In genomic region chr1:6822530-6823359, GRCh38 we compare ENCODE assay signal across 9 cellular contexts. TPM values are rescaled to one million over a fixed set of nuclear protein-coding genes. Genes with fewer than 3 reads are reported as not detected.
DNase-seq lines count a peak whose midpoint lies in the region; ATAC-seq, FAIRE-seq and TF ChIP-seq lines count a peak whose summit lies in the region.
"Had no signal": no experiment of that assay in that cellular context is flagged by ENCODE, and none has a peak within 500 bp of the region (broad histone marks: within the 10 kb centered on the region; RNA-seq: fewer than 3 reads in every experiment).

No MANE protein-coding gene starts in this region.

- no peak overlapping the region for H3K23ac ChIP-seq in mesenchymal stem cell (ENCODE audit: low read length in 2 of 2)

- no peak overlapping the region for H2BK120ac ChIP-seq in mesenchymal stem cell (ENCODE audit: low read depth, low read length)

- TF ChIP-seq CTCF in GM12865 (IDR thresholded peaks at IDR 0.05; ENCODE audit: insufficient read depth, low read depth, low read length, missing control alignments): no peak

- no peak overlapping the region for H3K4me2 ChIP-seq in mesenchymal stem cell (ENCODE audit: low read length, poor library complexity, severe bottlenecking)

- H2AK5ac ChIP-seq in mesenchymal stem cell (ENCODE audit: low read length, severe bottlenecking): no peak overlapping the region

- WGBS in mesenchymal stem cell: 69% methylated on average over 8 of the region's 10 CpGs

- ATAC-seq in GM21619 (IDR thresholded peaks at IDR 0.05; ENCODE audit: unreplicated experiment) (peak; percentile 90), GM19023 (IDR thresholded peaks at IDR 0.05; ENCODE audit: unreplicated experiment) (no peak)

- no peak overlapping the region for H4K91ac ChIP-seq in mesenchymal stem cell (ENCODE audit: low read length)

- no peak overlapping the region for H2BK5ac ChIP-seq in mesenchymal stem cell (ENCODE audit: low read depth, low read length, poor library complexity, severe bottlenecking)

- no peak overlapping the region for H2AFZ ChIP-seq in mesenchymal stem cell (ENCODE audit: low read depth, low read length)

- no peak overlapping the region for H3K4me3 ChIP-seq in GM12865 (ENCODE audit: low read depth, low read length)
- H3K4me3 ChIP-seq in mesenchymal stem cell (ENCODE audit: insufficient read depth in 1 of 2, low read depth in 1 of 2, low read length in 2 of 2): no peak overlapping the region

- H3K36me3 ChIP-seq in mesenchymal stem cell (ENCODE audit: control insufficient read depth in 1 of 2, insufficient read depth in 2 of 2, low read depth in 1 of 2, low read length in 2 of 2): peaks cover 0 to 11% of the 10 kb centered on the region in 2 experiments
- H3K36me3 ChIP-seq: neutrophil had no signal

- no peaks in the 10 kb centered on the region for H3K9me3 ChIP-seq in mesenchymal stem cell (ENCODE audit: control insufficient read depth, low read length)
- H3K9me3 ChIP-seq: neutrophil had no signal

- TF ChIP-seq POLR2A in H54 (IDR thresholded peaks at IDR 0.05; ENCODE audit: low read depth, low read length): no peak

- no peaks in the 10 kb centered on the region for H3K27me3 ChIP-seq in mesenchymal stem cell (ENCODE audit: control insufficient read depth in 1 of 2, insufficient read depth in 1 of 2, low read length in 2 of 2)
- H3K27me3 ChIP-seq: neutrophil had no signal

- H3K14ac ChIP-seq in mesenchymal stem cell (ENCODE audit: low read length in 2 of 2): no peak overlapping the region

- no peak overlapping the region for H2BK12ac ChIP-seq in mesenchymal stem cell (ENCODE audit: low read length in 2 of 2)

- DNase-seq in GM12865 (ENCODE audit: low read depth): peak; percentile 63
- DNase-seq in NCI-H187 treated with DMSO at 0.1 percent for 48 hours (lab: John Stamatoyannopoulos, UW): peak; percentile 67
- peak; percentile 26 for DNase-seq in mesenchymal stem cell
- DNase-seq in H54 (ENCODE audit: insufficient read length, low spot score): no peak
- no peak for DNase-seq in NCI-H2171 treated with DMSO at 0.1 percent for 48 hours (lab: John Stamatoyannopoulos, UW)
- DNase-seq in pons (ENCODE audit: low spot score): no peak

- no peak overlapping the region for H2BK15ac ChIP-seq in mesenchymal stem cell (ENCODE audit: low read depth, poor library complexity, severe bottlenecking)

- peaks cover 7% of the 10 kb centered on the region for H3K79me1 ChIP-seq in mesenchymal stem cell (replicated peaks; ENCODE audit: low read length, poor library complexity, severe bottlenecking)

- no peak overlapping the region for H3K18ac ChIP-seq in mesenchymal stem cell (ENCODE audit: low read depth in 1 of 2, low read length in 2 of 2)

- H3K27ac ChIP-seq in mesenchymal stem cell (ENCODE audit: low read length, poor library complexity, severe bottlenecking): no peak overlapping the region
- H3K27ac ChIP-seq: neutrophil had no signal

- no peak overlapping the region for H3K4ac ChIP-seq in mesenchymal stem cell (ENCODE audit: low read depth in 1 of 2, low read length in 2 of 2)

- H4K8ac ChIP-seq in mesenchymal stem cell (ENCODE audit: low read length): no peak overlapping the region

- FAIRE-seq in H54 (lab: Jason Lieb, UNC): no peak

- H3K9ac ChIP-seq in mesenchymal stem cell (ENCODE audit: low read length): no peak overlapping the region

- H3K4me1 ChIP-seq in mesenchymal stem cell (ENCODE audit: control insufficient read depth, insufficient read depth, low read depth, low read length): peaks cover 1% of the 10 kb centered on the region

RNA-seq across cellular contexts. Expression of gene CAMTA1, which starts 37.5 kb away (rescaled TPM):
- 177 TPM for polyA plus RNA-seq in mesenchymal stem cell (2013, experiment 1 of 2)
- 183 TPM for polyA plus RNA-seq in mesenchymal stem cell (2013, experiment 2 of 2)

Comparison
In these comparisons a context has a peak if more than half of its experiments do, and no peak if none do; other contexts are left out.
1. DNase-seq: peak in GM12865 (single experiment), NCI-H187 treated with DMSO at 0.1 percent for 48 hours (single experiment) and mesenchymal stem cell (single experiment); none in H54 (single experiment), NCI-H2171 treated with DMSO at 0.1 percent for 48 hours (single experiment) and pons (single experiment).